In genomic region chr9:96620832-96621269, GRCh38 we compare ENCODE assay signal across 13 cellular contexts. TPM values are rescaled to one million over a fixed set of nuclear protein-coding genes. Genes with fewer than 3 reads are reported as not detected.
A peak's percentile ranks its signal among the peaks of the same experiment; 100 is the strongest.
DNase-seq lines count a peak whose midpoint lies in the region; ATAC-seq and TF ChIP-seq lines count a peak whose summit lies in the region.
"Had no signal": no experiment of that assay in that cellular context is flagged by ENCODE, and none has a peak within 500 bp of the region (broad histone marks: within the 10 kb centered on the region; RNA-seq: fewer than 3 reads in every experiment).

No MANE protein-coding gene starts in this region.

- H3K9ac ChIP-seq in iPS-15b (ENCODE audit: low read depth, low read length) (no peak overlapping the region), trophoblast cell (ENCODE audit: low read length) (peak overlapping the region; percentile 11)

- H4K91ac ChIP-seq in trophoblast cell (ENCODE audit: low read depth, low read length), result peak overlapping the region; percentile 53

- H3K79me1 ChIP-seq in trophoblast cell (ENCODE audit: low read length), result peaks cover 9% of the 10 kb centered on the region

- H3K4me1 ChIP-seq in iPS-15b (ENCODE audit: control insufficient read depth, insufficient read depth, low read length) (peaks cover 12% of the 10 kb centered on the region), trophoblast cell (ENCODE audit: control insufficient read depth in 1 of 2, insufficient read depth in 2 of 2, low read length in 2 of 2) (peaks cover 8 to 9% of the 10 kb centered on the region in 2 experiments), osteoblast (ENCODE audit: insufficient read depth, low read length) (peaks cover 6% of the 10 kb centered on the region)
- H3K4me1 ChIP-seq: ascending aorta had no signal

- peak overlapping the region; percentile 83 for H3K4me3 Mint-ChIP-seq in WTC11

- H3K36me3 ChIP-seq in iPS-15b (ENCODE audit: control insufficient read depth, insufficient read depth, low read length) (no peaks in the 10 kb centered on the region), trophoblast cell (ENCODE audit: control insufficient read depth in 1 of 2, insufficient read depth in 2 of 2, low read length in 2 of 2) (no peaks in the 10 kb centered on the region), osteoblast (ENCODE audit: insufficient read depth, low read length) (no peaks in the 10 kb centered on the region)
- H3K36me3 ChIP-seq: ascending aorta, suprapubic skin had no signal

- no peak overlapping the region for H3K18ac ChIP-seq in trophoblast cell (ENCODE audit: low read length)

- TF ChIP-seq CTCF in WTC11 (IDR thresholded peaks at IDR 0.05) (no peak), osteoblast (IDR thresholded peaks at IDR 0.05; ENCODE audit: extremely low read depth, low read depth, low read length) (no peak)

- no peak overlapping the region for H3K14ac ChIP-seq in trophoblast cell (ENCODE audit: low read length)

- no peak overlapping the region for H2BK12ac ChIP-seq in trophoblast cell (ENCODE audit: low read length)

- peak overlapping the region; percentile 90 for H4K8ac ChIP-seq in trophoblast cell (ENCODE audit: low read depth, low read length)

- H3K36me3 Mint-ChIP-seq in WTC11, result no peaks in the 10 kb centered on the region

- no peak overlapping the region for H3K4ac ChIP-seq in trophoblast cell (ENCODE audit: low read depth, low read length)

- WGBS in trophoblast cell (ENCODE audit: extremely low coverage, insufficient coverage, insufficient read length), result no CpG with 5 or more reads among the region's 7 CpGs

- H4K20me1 ChIP-seq in osteoblast (ENCODE audit: insufficient read depth, low read length), result no peaks in the 10 kb centered on the region

- H3K27me3 ChIP-seq in iPS-15b (ENCODE audit: control insufficient read depth, insufficient read depth, low read length) (peaks cover 21% of the 10 kb centered on the region), trophoblast cell (ENCODE audit: insufficient read depth, low read length) (no peaks in the 10 kb centered on the region), osteoblast (ENCODE audit: insufficient read depth, low read length) (no peaks in the 10 kb centered on the region)
- H3K27me3 ChIP-seq: ascending aorta, suprapubic skin had no signal

- no peak overlapping the region for H2BK5ac ChIP-seq in trophoblast cell (ENCODE audit: low read depth, low read length, poor library complexity)

- H4K12ac ChIP-seq in trophoblast cell (ENCODE audit: low read depth, low read length), result peak overlapping the region; percentile 55

- no peaks in the 10 kb centered on the region for H3K9me3 Mint-ChIP-seq in WTC11

- H3K27ac Mint-ChIP-seq in WTC11, result peak overlapping the region; percentile 96

- H3K27me3 Mint-ChIP-seq in WTC11 (ENCODE audit: low read depth), result peaks cover 10% of the 10 kb centered on the region

- H3K23ac ChIP-seq in trophoblast cell (ENCODE audit: low read length), result no peak overlapping the region

- H2AFZ ChIP-seq in trophoblast cell (ENCODE audit: insufficient read depth, low read length, poor library complexity) (peak overlapping the region; percentile 84), osteoblast (ENCODE audit: low read length) (no peak overlapping the region)

- DNase-seq in HT-29 (ENCODE audit: low spot score) (peak; percentile 41), WTC11 (ENCODE audit: low spot score) (peak; percentile 46), trophoblast cell (peak in 1 of 2 donors; percentile 13), osteoblast (ENCODE audit: insufficient read length, low spot score, missing footprints) (no peak)
- DNase-seq: activated CD4-positive, CD25-positive, alpha-beta regulatory T cell treated with anti-CD3 and anti-CD28 coated beads, Interleukin-2, amount 50 U/mL, for 72 hours; NCI-H1092 treated with DMSO at 0.1 percent for 48 hours; NCI-H526 treated with DMSO at 0.1 percent for 48 hours; right cardiac atrium had no signal

- H2AK5ac ChIP-seq in trophoblast cell (ENCODE audit: low read length), result no peak overlapping the region

- peaks cover 5% of the 10 kb centered on the region for H3K79me2 ChIP-seq in trophoblast cell (ENCODE audit: control insufficient read depth, insufficient read depth, low read length, poor library complexity)
- H3K79me2 ChIP-seq in osteoblast (ENCODE audit: insufficient read depth, low read length), result peaks cover 15% of the 10 kb centered on the region

- ATAC-seq in WTC11 (peak; percentile 70), GM21723 (IDR thresholded peaks at IDR 0.05; ENCODE audit: unreplicated experiment) (no peak), GM19324 (IDR thresholded peaks at IDR 0.05; ENCODE audit: low FRiP score, unreplicated experiment) (no peak)
- ATAC-seq: right cardiac atrium had no signal

- H3K4me2 ChIP-seq in trophoblast cell (ENCODE audit: low read length) (peak overlapping the region; percentile 90), osteoblast (ENCODE audit: insufficient read depth, low read length) (no peak overlapping the region)

- CTCF ChIA-PET in WTC11 (lab: Charles Lee), result interaction anchor here (1.0 to 1.5 kb wide), 8 partner anchors 11 to 304 kb away, joined by 3 to 7 read pairs (median 4); partner anchors contain the start of gene HABP4

- H3K9me3 ChIP-seq in iPS-15b (ENCODE audit: control insufficient read depth, insufficient read depth, low read length) (no peaks in the 10 kb centered on the region), trophoblast cell (ENCODE audit: insufficient read depth, low read depth, low read length) (no peaks in the 10 kb centered on the region), osteoblast (ENCODE audit: low read depth, low read length) (no peaks in the 10 kb centered on the region)
- H3K9me3 ChIP-seq: ascending aorta, suprapubic skin had no signal

- H3K27ac ChIP-seq in trophoblast cell (ENCODE audit: low read depth, low read length), result peak overlapping the region; percentile 68
- no peak overlapping the region for H3K27ac ChIP-seq in osteoblast (ENCODE audit: low read depth, low read length)
- H3K27ac ChIP-seq: ascending aorta, suprapubic skin had no signal

- H3K4me1 Mint-ChIP-seq in WTC11, result peaks cover 43% of the 10 kb centered on the region

- POLR2A ChIA-PET in WTC11 (lab: Charles Lee), result interaction anchor here (1.0 kb wide), 1 partner anchor 172 kb away, joined by 3 read pairs; no protein-coding TSS in a partner anchor

- peak overlapping the region; percentile 59 for H2BK120ac ChIP-seq in trophoblast cell (ENCODE audit: insufficient read depth, low read length, poor library complexity)

- H3K4me3 ChIP-seq in iPS-15b (ENCODE audit: low read depth, low read length) (peak overlapping the region; percentile 56), trophoblast cell (ENCODE audit: low read depth, low read length) (no peak overlapping the region), osteoblast (ENCODE audit: insufficient read depth, low read length) (no peak overlapping the region)

TF ChIP-seq in WTC11, 78 proteins besides CTCF, POLR2A, EP300 and RAD21 (continues in another document):
- TF ChIP-seq AR (CRISPR knock-in tag; IDR thresholded peaks at IDR 0.05) (no peak), RELA (CRISPR knock-in tag; IDR thresholded peaks at IDR 0.05; ENCODE audit: borderline replicate concordance) (no peak)

RNA-seq across cellular contexts. Expression of gene CDC14B, which starts 1.2 kb away (rescaled TPM):
- 7.9 and 11.7 TPM in 2 replicates for total RNA-seq in HT-29 (2014; rRNA removed; shearing (Covaris generic))
- 57.1 to 61.7 TPM (median 58.5 TPM) in 3 replicates for total RNA-seq in WTC11 (2021)
- polyA plus RNA-seq in trophoblast cell (2013), result 18.9 and 20.1 TPM in 2 replicates
- total RNA-seq in osteoblast, result 43.4 and 44.2 TPM in 2 replicates

RNA-seq across cellular contexts. Expression of gene PRXL2C, which starts 34.3 kb away (rescaled TPM):
- total RNA-seq in HT-29 (2014; rRNA removed; shearing (Covaris generic)), result 4.1 and 4.6 TPM in 2 replicates
- total RNA-seq in WTC11 (2021) (5.5 to 7.5 TPM (median 6.5 TPM) in 3 replicates), osteoblast (30.8 and 36.5 TPM in 2 replicates)
- 6.6 and 7.1 TPM in 2 replicates for polyA plus RNA-seq in trophoblast cell (2013)
